ENCODE assay signal across 8 cellular contexts in the genomic region with DNA sequence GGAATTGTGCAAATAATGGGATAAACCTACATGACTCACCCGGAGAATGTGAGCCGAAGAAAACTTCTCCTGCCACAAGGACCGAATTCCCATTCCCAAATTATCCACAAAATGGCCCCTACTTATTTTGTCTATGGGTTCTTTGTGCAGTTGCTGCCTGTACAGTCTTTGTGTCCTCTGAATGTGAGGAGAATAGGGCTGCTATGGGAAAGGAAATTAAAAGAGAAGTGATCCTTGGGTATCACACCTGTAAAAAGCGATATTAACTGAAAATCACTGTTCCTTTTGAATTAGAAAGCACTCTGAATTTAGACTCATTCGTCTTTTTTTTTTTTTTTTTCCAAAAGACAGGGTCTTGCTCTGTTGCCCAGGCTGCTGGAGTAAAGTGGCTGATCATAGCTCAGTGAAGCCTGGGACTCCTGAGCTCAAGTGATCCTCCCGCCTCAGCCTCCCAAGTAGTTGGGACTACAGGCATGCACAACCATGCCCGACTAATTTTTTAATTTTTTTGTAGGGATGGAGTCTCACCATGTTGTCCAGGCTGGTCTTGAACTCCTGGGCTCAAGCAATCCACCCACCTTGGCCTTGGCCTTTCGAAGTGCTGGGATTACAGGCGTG. TPM values are rescaled to one million over a fixed set of nuclear protein-coding genes. Genes with fewer than 3 reads are reported as not detected.
DNase-seq lines count a peak whose midpoint lies in the region; ATAC-seq and TF ChIP-seq lines count a peak whose summit lies in the region.

No MANE protein-coding gene starts in this region.

- CTCF ChIA-PET in PC-9 (lab: Charles Lee) = no interaction called here

- H3K79me2 ChIP-seq in DND-41 (ENCODE audit: insufficient read depth, low read length) (peaks cover 64% of the 10 kb centered on the region), PC-9 (ENCODE audit: low read depth) (peaks cover 19% of the 10 kb centered on the region; the same call in 1 of the 2 replicates)

- H3K4me3 ChIP-seq in DND-41 (ENCODE audit: low read depth in 1 of 2, low read length in 2 of 2) = peak overlapping the region; percentile 31 to 60; a peak in 3 of 4 replicates
- H3K4me3 ChIP-seq in PC-9 = peak overlapping the region; percentile 51
- H3K4me3 ChIP-seq in esophagus (ENCODE audit: low read depth in 1 of 2, low read length in 2 of 2) = peak overlapping the region in 1 of 2 donors; percentile 30
- peak overlapping the region; percentile 28 to 35 for H3K4me3 ChIP-seq in prostate gland

- no peaks in the 10 kb centered on the region for H3K36me3 ChIP-seq in DND-41 (ENCODE audit: insufficient read depth, low read length)
- no peaks in the 10 kb centered on the region for H3K36me3 ChIP-seq in PC-9 (ENCODE audit: low read depth)
- H3K36me3 ChIP-seq in esophagus (ENCODE audit: control insufficient read depth in 2 of 2, insufficient read depth in 2 of 2, low read length in 1 of 2) = no peaks in the 10 kb centered on the region
- no peaks in the 10 kb centered on the region for H3K36me3 ChIP-seq in prostate gland

- intact Hi-C loops in PC-9 (cut with micrococcal nuclease; ENCODE audit: unreplicated experiment) = no loop called here
- intact Hi-C loops in prostate gland (cut with DNase I) = no loop called here

- H3K4me2 ChIP-seq in DND-41 (ENCODE audit: insufficient read depth, low read length) (peak overlapping the region; percentile 84), PC-9 (peak overlapping the region; percentile 87)

- BruUV-seq in PC-9 (replicated peaks; lab: Mats Ljungman, UMichigan) = TSS peak; percentile 30

- peaks cover 38% of the 10 kb centered on the region for H3F3A ChIP-seq in PC-9 (ENCODE audit: insufficient read depth, low read depth)

- H4K20me1 ChIP-seq in DND-41 (ENCODE audit: insufficient read depth, low read length) = no peaks in the 10 kb centered on the region
- H4K20me1 ChIP-seq in PC-9 (ENCODE audit: insufficient read depth) = no peaks in the 10 kb centered on the region

- no peak for DNase-seq in DND-41
- DNase-seq in PC-9 = no peak
- DNase-seq in prostate gland (ENCODE audit: low spot score) = no peak
- DNase-seq in globus pallidus (ENCODE audit: low spot score) = no peak
- DNase-seq in stimulated activated CD4-positive, alpha-beta T cell treated with anti-CD3 and anti-CD28 coated beads, Interleukin-2, amount 100 ng/mL, for 24 hours = no peak

- POLR2A ChIA-PET in PC-9 (lab: Charles Lee; ENCODE audit: unreplicated experiment) = interaction anchor here (0.7 kb wide), 1 partner anchor 29 kb away, joined by 3 read pairs; no protein-coding TSS in a partner anchor

- H3K27me3 ChIP-seq in DND-41 (ENCODE audit: insufficient read depth, low read length, poor library complexity) (no peaks in the 10 kb centered on the region), PC-9 (ENCODE audit: insufficient read depth, low read depth) (no peaks in the 10 kb centered on the region), esophagus (ENCODE audit: control insufficient read depth in 1 of 2, insufficient read depth in 2 of 2, low read length in 2 of 2) (no peaks in the 10 kb centered on the region), prostate gland (replicated peaks; ENCODE audit: insufficient read depth) (no peaks in the 10 kb centered on the region)

- no peak for TF ChIP-seq CTCF in DND-41 (IDR thresholded peaks at IDR 0.05; ENCODE audit: borderline replicate concordance, extremely low read depth, low read length, poor library complexity, severe bottlenecking)
- TF ChIP-seq CTCF in PC-9 (conservative IDR thresholded peaks at IDR 0.05) = no peak
- TF ChIP-seq CTCF in prostate gland (IDR thresholded peaks at IDR 0.05) = no peak

- H3K27ac ChIP-seq in DND-41 (ENCODE audit: low read length) (peak overlapping the region; percentile 84), PC-9 (peak overlapping the region; percentile 94), esophagus (ENCODE audit: low read depth in 2 of 2, low read length in 1 of 2) (peak overlapping the region; percentile 93 to 94), prostate gland (peak overlapping the region; percentile 91 to 92)

- ATAC-seq in DND-41 (ENCODE audit: insufficient read depth, low read depth) = no peak
- no peak for ATAC-seq in GM18502 (IDR thresholded peaks at IDR 0.05; ENCODE audit: poor library complexity, unreplicated experiment)
- ATAC-seq in GM18505 (IDR thresholded peaks at IDR 0.05; ENCODE audit: unreplicated experiment) = no peak

- peak overlapping the region; percentile 67 for H2AFZ ChIP-seq in DND-41 (ENCODE audit: low read depth, low read length)
- H2AFZ ChIP-seq in PC-9 = peak overlapping the region; percentile 34; the same call in 1 of the 2 replicates

- 53 to 59% methylated on average over 9 of the region's 9 CpGs for WGBS in esophagus, 2 donors
- 56% methylated on average over 9 of the region's 9 CpGs for WGBS in prostate gland

- H3K9me3 ChIP-seq in DND-41 (ENCODE audit: insufficient read depth, low read length, severe bottlenecking) (no peaks in the 10 kb centered on the region), PC-9 (ENCODE audit: insufficient read depth, low read depth) (no peaks in the 10 kb centered on the region), esophagus (ENCODE audit: control insufficient read depth in 2 of 2, insufficient read depth in 1 of 2, low read depth in 1 of 2, low read length in 1 of 2) (no peaks in the 10 kb centered on the region), prostate gland (no peaks in the 10 kb centered on the region)

- peak overlapping the region; percentile 61 for H3K9ac ChIP-seq in DND-41 (ENCODE audit: low read depth, low read length)

- H3K4me1 ChIP-seq in DND-41 (ENCODE audit: insufficient read depth, low read length) (peaks cover 29% of the 10 kb centered on the region), PC-9 (replicated peaks; ENCODE audit: insufficient read depth) (peaks cover 53% of the 10 kb centered on the region), esophagus (ENCODE audit: control insufficient read depth in 2 of 2, insufficient read depth in 2 of 2, low read length in 1 of 2) (peaks cover 0 to 9% of the 10 kb centered on the region in 2 donors), prostate gland (replicated peaks) (peaks cover 22% of the 10 kb centered on the region)

- H3K9me2 ChIP-seq in PC-9 (ENCODE audit: insufficient read depth) = no peaks in the 10 kb centered on the region

- TF ChIP-seq POLR2A in prostate gland (IDR thresholded peaks at IDR 0.05) (no peak), GM18505 (IDR thresholded peaks at IDR 0.05; ENCODE audit: borderline replicate concordance, extremely low read depth, insufficient read depth, insufficient read length) (no peak)

RNA-seq across cellular contexts. Expression of gene CHD9, which starts 45.4 kb away (rescaled TPM):
- 19.2 and 26.3 TPM in 2 replicates for total RNA-seq in PC-9 (2021)
- polyA plus RNA-seq in esophagus = 10 to 100 TPM in 1 of 2 donors, 1 to 10 TPM in 1; 9.2 to 11.1 TPM
- 10 to 100 TPM; 56.3 to 62.6 TPM for total RNA-seq in prostate gland

RNA-seq across cellular contexts. Expression of gene CHD9NB, which starts 47.5 kb away (rescaled TPM):
- total RNA-seq in PC-9 (2021) (1.9 and 2.8 TPM in 2 replicates), prostate gland (10 to 100 TPM in 1 of 2 donors, 1 to 10 TPM in 1; 4.3 to 26.7 TPM)
- 1 to 10 TPM; 3.4 to 9.4 TPM for polyA plus RNA-seq in esophagus
